Comparison of ENCODE assay signal across 8 cellular contexts in the genomic region with DNA sequence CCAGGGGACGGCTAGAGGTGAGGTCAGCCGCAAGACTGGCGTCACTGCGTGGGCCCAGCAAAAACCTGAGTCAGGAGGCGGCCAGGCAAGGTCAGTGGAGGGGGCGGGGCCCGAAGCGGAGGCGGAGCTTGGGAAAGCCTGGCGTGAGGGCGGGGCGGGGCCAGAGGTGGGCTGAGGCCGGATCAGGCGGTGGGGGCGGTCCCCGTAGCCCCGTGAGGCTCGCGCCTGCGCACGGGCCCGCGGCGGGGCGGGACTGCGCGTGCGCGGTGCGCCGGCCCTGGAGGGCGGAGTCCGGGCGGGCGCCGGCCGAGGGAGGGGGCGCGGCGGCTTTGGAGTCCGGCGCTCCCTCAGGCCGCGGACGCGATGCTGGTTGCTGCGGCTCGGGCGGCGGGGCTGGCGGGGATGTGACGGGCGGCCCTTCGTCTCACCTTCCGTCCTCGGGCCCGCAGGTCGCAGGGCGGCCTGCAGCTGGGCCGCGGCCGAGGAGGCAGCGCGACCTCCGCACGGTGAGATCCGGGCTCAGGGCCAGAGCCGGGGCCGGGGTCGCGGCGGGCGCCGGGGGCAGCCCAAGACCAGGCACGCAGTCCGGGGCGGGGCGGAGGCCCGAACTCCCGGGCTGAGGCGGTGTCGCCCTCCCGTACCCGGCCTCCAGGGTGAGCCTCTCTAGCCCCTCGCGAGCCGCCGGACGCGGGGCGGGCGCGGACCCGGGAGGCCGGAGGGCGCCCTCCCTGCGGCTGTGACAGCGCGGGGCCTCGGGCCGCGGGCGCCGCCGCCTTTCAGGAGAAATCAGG. TPM values are rescaled to one million over a fixed set of nuclear protein-coding genes. Genes with fewer than 3 reads are reported as not detected.
A peak's percentile ranks its signal among the peaks of the same experiment; 100 is the strongest.
DNase-seq lines count a peak whose midpoint lies in the region; ATAC-seq and TF ChIP-seq lines count a peak whose summit lies in the region.

A gene with protein sequence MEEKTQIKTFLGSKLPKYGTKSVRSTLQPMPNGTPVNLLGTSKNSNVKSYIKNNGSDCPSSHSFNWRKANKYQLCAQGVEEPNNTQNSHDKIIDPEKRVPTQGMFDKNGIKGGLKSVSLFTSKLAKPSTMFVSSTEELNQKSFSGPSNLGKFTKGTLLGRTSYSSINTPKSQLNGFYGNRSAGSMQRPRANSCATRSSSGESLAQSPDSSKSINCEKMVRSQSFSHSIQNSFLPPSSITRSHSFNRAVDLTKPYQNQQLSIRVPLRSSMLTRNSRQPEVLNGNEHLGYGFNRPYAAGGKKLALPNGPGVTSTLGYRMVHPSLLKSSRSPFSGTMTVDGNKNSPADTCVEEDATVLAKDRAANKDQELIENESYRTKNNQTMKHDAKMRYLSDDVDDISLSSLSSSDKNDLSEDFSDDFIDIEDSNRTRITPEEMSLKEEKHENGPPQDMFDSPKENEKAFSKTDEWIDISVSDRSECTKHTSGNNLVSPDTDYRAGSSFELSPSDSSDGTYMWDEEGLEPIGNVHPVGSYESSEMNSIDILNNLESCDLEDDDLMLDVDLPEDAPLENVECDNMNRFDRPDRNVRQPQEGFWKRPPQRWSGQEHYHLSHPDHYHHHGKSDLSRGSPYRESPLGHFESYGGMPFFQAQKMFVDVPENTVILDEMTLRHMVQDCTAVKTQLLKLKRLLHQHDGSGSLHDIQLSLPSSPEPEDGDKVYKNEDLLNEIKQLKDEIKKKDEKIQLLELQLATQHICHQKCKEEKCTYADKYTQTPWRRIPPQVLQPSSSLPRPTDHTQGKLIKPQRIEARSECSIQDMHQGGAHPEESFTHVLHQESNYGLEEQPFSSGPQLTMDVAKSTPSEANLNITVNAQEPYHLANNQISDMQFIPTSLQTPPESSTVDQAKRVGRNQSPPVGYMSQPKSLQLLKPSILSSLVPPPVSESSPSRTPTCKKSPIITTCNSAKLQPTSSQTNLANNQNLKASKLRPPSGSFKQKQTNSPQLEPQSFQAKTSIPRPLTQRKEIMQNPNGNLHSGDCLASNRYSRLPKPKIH (plus strand): TSS at position 287 of the 791 bp plus-strand sequence. CDS start 42,464 bp downstream, outside the sequence.

- H3K27ac Mint-ChIP-seq in nephron = peak within 1 kb of the TSS; percentile 79 to 96 (median 94)

- no peak for TF ChIP-seq CTCF in RWPE1 (conservative IDR thresholded peaks at IDR 0.05; ENCODE audit: low read depth)
- TF ChIP-seq CTCF in nephron (IDR thresholded peaks at IDR 0.05; ENCODE audit: unreplicated experiment in 3 of 3) = peak in 1 of 3 experiments; percentile 7

- POLR2A ChIA-PET in RWPE1 (lab: Yijun Ruan, JAX; ENCODE audit: low non-redundant PET) = interaction anchor here (0.6 to 1.0 kb wide), 3 partner anchors 13 to 24 kb away, joined by 3 read pairs; no protein-coding TSS in a partner anchor

- no peaks in the 10 kb centered on the region for H3K9me3 Mint-ChIP-seq in nephron

- H3K4me1 Mint-ChIP-seq in nephron = peaks cover 32% of the 10 kb centered on the region

- ATAC-seq in GM21619 (IDR thresholded peaks at IDR 0.05; ENCODE audit: unreplicated experiment) = peak; percentile 54
- ATAC-seq in stimulated activated naive CD8-positive, alpha-beta T cell treated with anti-CD3 and anti-CD28 coated beads, Interleukin-15, Interleukin-2, amounts not matched to agents 100 U/mL and 50 U/mL, for 24 hours = peak; percentile 75

- H3K4me3 Mint-ChIP-seq in nephron = peak within 1 kb of the TSS; percentile 96 to 99 (median 98)

- no peaks in the 10 kb centered on the region for H3K36me3 Mint-ChIP-seq in nephron (ENCODE audit: low read depth)

- DNase-seq in Daoy (ENCODE audit: low read depth) (peak; percentile 95), RWPE1 (ENCODE audit: low spot score) (peak; percentile 100), fibroblast of peridontal ligament (ENCODE audit: extremely low read depth) (peak; percentile 89)
- peak; percentile 44 for DNase-seq in Jurkat, Clone E6-1 (ENCODE audit: low read depth, low spot score)
- DNase-seq in activated T-helper 9 cell treated with anti-CD3 and anti-CD28 coated beads, Interleukin-2, amount 50 U/mL, for 16 hours (ENCODE audit: low read depth) = peak; percentile 90
- DNase-seq in stimulated activated naive CD8-positive, alpha-beta T cell treated with anti-CD3 and anti-CD28 coated beads, Interleukin-15, Interleukin-2, amounts not matched to agents 100 U/mL and 50 U/mL, for 24 hours = peak; percentile 99

- H3K27ac ChIP-seq in RWPE1 = peak within 1 kb of the TSS; percentile 89

- H3K27me3 Mint-ChIP-seq in nephron (ENCODE audit: low read depth) = no peaks in the 10 kb centered on the region

- CTCF ChIA-PET in RWPE1 (lab: Yijun Ruan, JAX) = interaction anchor here (0.6 to 1.5 kb wide), 3 partner anchors 10 to 209 kb away, joined by 3 to 6 read pairs (median 4); no protein-coding TSS in a partner anchor

- H3K4me3 ChIP-seq in Jurkat, Clone E6-1 (ENCODE audit: low read length) = peak within 1 kb of the TSS; percentile 55

RNA-seq across cellular contexts. Expression of the gene that starts here (rescaled TPM):
- 10.4 and 11.5 TPM in 2 replicates for total RNA-seq in Daoy (2014; rRNA removed; shearing (Covaris generic))
- 20.6 TPM for polyA plus RNA-seq in Jurkat, Clone E6-1 (2012; ENCODE audit: insufficient read depth, insufficient read length)

Comparison
In these comparisons a context has a peak if more than half of its experiments do, and no peak if none do; other contexts are left out.
1. Peak in every context shown above with its lines: DNase-seq, ATAC-seq, H3K4me3 ChIP-seq and H3K27ac ChIP-seq.
2. DNase-seq: peak in every context shown above with its lines; median percentile 100 in RWPE1; 99 in stimulated activated naive CD8-positive, alpha-beta T cell treated with anti-CD3 and anti-CD28 coated beads, Interleukin-15, Interleukin-2, amounts not matched to agents 100 U/mL and 50 U/mL, for 24 hours; 95 in Daoy; 90 in activated T-helper 9 cell treated with anti-CD3 and anti-CD28 coated beads, Interleukin-2, amount 50 U/mL, for 16 hours; 89 in fibroblast of peridontal ligament; 44 in Jurkat, Clone E6-1.